8 cellular contexts compared by ENCODE assay signal in the genomic region with DNA sequence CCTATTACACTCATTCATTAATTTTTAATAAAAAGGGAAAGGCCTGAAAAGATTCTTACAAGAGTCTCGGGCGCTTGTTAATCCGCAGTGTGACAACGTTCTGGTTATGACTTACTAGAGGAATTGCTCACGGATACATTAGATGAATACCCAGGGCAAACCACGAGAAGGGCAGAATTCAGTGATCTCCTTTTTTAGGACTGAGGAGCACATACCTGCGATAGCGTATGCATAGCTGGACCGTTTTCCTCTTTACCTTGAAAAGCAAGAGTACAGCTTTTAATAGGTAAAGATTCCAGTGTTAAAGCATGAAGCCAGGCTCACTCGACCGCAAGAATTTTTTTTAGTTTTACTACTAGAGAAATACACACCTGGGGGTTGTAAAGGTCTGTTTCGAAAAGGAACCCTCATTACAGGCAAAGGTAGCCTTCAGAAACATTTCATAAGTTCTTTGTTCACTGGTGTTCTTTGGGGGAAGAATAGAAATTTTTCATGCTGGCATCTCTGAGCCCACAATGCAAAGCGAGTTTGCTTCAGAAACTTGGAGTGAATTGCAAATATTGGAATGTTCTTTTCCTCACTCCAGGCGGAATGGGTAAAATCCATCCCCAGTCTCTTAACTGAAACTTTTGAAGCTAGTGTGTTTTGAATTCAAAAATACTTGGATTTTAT. TPM values are rescaled to one million over a fixed set of nuclear protein-coding genes. Genes with fewer than 3 reads are reported as not detected.
DNase-seq lines count a peak whose midpoint lies in the region; ATAC-seq lines count a peak whose summit lies in the region.

No MANE protein-coding gene starts in this region.

- DNase-seq in activated naive CD4-positive, alpha-beta T cell treated with anti-CD3 and anti-CD28 coated beads, Interleukin-2, amount 10 ng/mL, durations not matched to agents 7 days and 5 days = no peak
- DNase-seq in activated naive CD4-positive, alpha-beta T cell treated with Interleukin-2 at 50 U/mL for 16 hours = no peak
- DNase-seq in activated naive CD8-positive, alpha-beta T cell treated with anti-CD3 and anti-CD28 coated beads for 36 hours = no peak
- peak; percentile 20 for DNase-seq in stimulated activated naive B cell treated with anti-CD40 and anti-IgM and Interleukin-4, amounts not matched to agents 10 μg/mL and 1 μg/mL and 100 μg/mL, for 72 hours
- DNase-seq in KG1 (lab: John Stamatoyannopoulos, UW) (no peak), mesenteric fat pad (ENCODE audit: low spot score) (no peak)

- CTCF ChIA-PET in activated naive CD4-positive, alpha-beta T cell treated with anti-CD3 and anti-CD28 coated beads, Interleukin-2, amount 10 ng/mL, durations not matched to agents 7 days and 5 days (lab: Charles Lee) = interaction anchor here (0.8 to 2.2 kb wide), 12 partner anchors 10 to 218 kb away, joined by 3 to 9 read pairs (median 4); partner anchors contain the start of genes FBXO34, SOCS4 and WDHD1

- no peaks in the 10 kb centered on the region for H3K9me3 Mint-ChIP-seq in activated naive CD4-positive, alpha-beta T cell treated with anti-CD3 and anti-CD28 coated beads, Interleukin-2, amount 10 ng/mL, durations not matched to agents 7 days and 5 days
- no peaks in the 10 kb centered on the region for H3K9me3 Mint-ChIP-seq in activated naive CD8-positive, alpha-beta T cell treated with anti-CD3 and anti-CD28 coated beads for 36 hours
- no peaks in the 10 kb centered on the region for H3K9me3 Mint-ChIP-seq in stimulated activated naive B cell treated with anti-CD40 and anti-IgM and Interleukin-4, amounts not matched to agents 10 μg/mL and 1 μg/mL and 100 μg/mL, for 72 hours

- H3K4me1 Mint-ChIP-seq in activated naive CD4-positive, alpha-beta T cell treated with anti-CD3 and anti-CD28 coated beads, Interleukin-2, amount 10 ng/mL, durations not matched to agents 7 days and 5 days = peaks cover 40% of the 10 kb centered on the region
- H3K4me1 Mint-ChIP-seq in activated naive CD8-positive, alpha-beta T cell treated with anti-CD3 and anti-CD28 coated beads for 36 hours = peaks cover 42% of the 10 kb centered on the region
- peaks cover 16 to 32% of the 10 kb centered on the region in 2 donors for H3K4me1 Mint-ChIP-seq in stimulated activated naive B cell treated with anti-CD40 and anti-IgM and Interleukin-4, amounts not matched to agents 10 μg/mL and 1 μg/mL and 100 μg/mL, for 72 hours

- H3K36me3 Mint-ChIP-seq in activated naive CD4-positive, alpha-beta T cell treated with anti-CD3 and anti-CD28 coated beads, Interleukin-2, amount 10 ng/mL, durations not matched to agents 7 days and 5 days = peaks cover 23% of the 10 kb centered on the region
- H3K36me3 Mint-ChIP-seq in activated naive CD8-positive, alpha-beta T cell treated with anti-CD3 and anti-CD28 coated beads for 36 hours = peaks cover 34% of the 10 kb centered on the region
- peaks cover 10 to 15% of the 10 kb centered on the region in 2 donors for H3K36me3 Mint-ChIP-seq in stimulated activated naive B cell treated with anti-CD40 and anti-IgM and Interleukin-4, amounts not matched to agents 10 μg/mL and 1 μg/mL and 100 μg/mL, for 72 hours

- H3K4me3 ChIP-seq in iPS-11a (ENCODE audit: low read depth, low read length) = peak overlapping the region; percentile 99

- peak; percentile 3 for ATAC-seq in HG03108 (IDR thresholded peaks at IDR 0.05; ENCODE audit: unreplicated experiment)
- peak; percentile 11 to 33 for ATAC-seq in stimulated activated naive B cell treated with anti-CD40 and anti-IgM and Interleukin-4, amounts not matched to agents 10 μg/mL and 1 μg/mL and 100 μg/mL, for 72 hours (replicated peaks)

- peak overlapping the region; percentile 86 for H3K4me3 Mint-ChIP-seq in activated naive CD4-positive, alpha-beta T cell treated with anti-CD3 and anti-CD28 coated beads, Interleukin-2, amount 10 ng/mL, durations not matched to agents 7 days and 5 days
- peak overlapping the region; percentile 87 for H3K4me3 Mint-ChIP-seq in activated naive CD8-positive, alpha-beta T cell treated with anti-CD3 and anti-CD28 coated beads for 36 hours
- peak overlapping the region; percentile 89 to 91 for H3K4me3 Mint-ChIP-seq in stimulated activated naive B cell treated with anti-CD40 and anti-IgM and Interleukin-4, amounts not matched to agents 10 μg/mL and 1 μg/mL and 100 μg/mL, for 72 hours

- no peaks in the 10 kb centered on the region for H3K27me3 Mint-ChIP-seq in activated naive CD4-positive, alpha-beta T cell treated with anti-CD3 and anti-CD28 coated beads, Interleukin-2, amount 10 ng/mL, durations not matched to agents 7 days and 5 days
- H3K27me3 Mint-ChIP-seq in activated naive CD8-positive, alpha-beta T cell treated with anti-CD3 and anti-CD28 coated beads for 36 hours = no peaks in the 10 kb centered on the region
- no peaks in the 10 kb centered on the region for H3K27me3 Mint-ChIP-seq in stimulated activated naive B cell treated with anti-CD40 and anti-IgM and Interleukin-4, amounts not matched to agents 10 μg/mL and 1 μg/mL and 100 μg/mL, for 72 hours

- H3K27ac Mint-ChIP-seq in activated naive CD4-positive, alpha-beta T cell treated with anti-CD3 and anti-CD28 coated beads, Interleukin-2, amount 10 ng/mL, durations not matched to agents 7 days and 5 days = peak overlapping the region; percentile 91
- peak overlapping the region; percentile 94 for H3K27ac Mint-ChIP-seq in activated naive CD8-positive, alpha-beta T cell treated with anti-CD3 and anti-CD28 coated beads for 36 hours
- H3K27ac Mint-ChIP-seq in stimulated activated naive B cell treated with anti-CD40 and anti-IgM and Interleukin-4, amounts not matched to agents 10 μg/mL and 1 μg/mL and 100 μg/mL, for 72 hours = peak overlapping the region; percentile 99

RNA-seq across cellular contexts. Expression of gene MAPK1IP1L, which starts 0.9 kb away (rescaled TPM):
- total RNA-seq in activated naive CD8-positive, alpha-beta T cell treated with anti-CD3 and anti-CD28 coated beads for 36 hours = 100 to 1,000 TPM; 118 to 122 TPM
- 89.6 TPM for total RNA-seq in mesenteric fat pad

RNA-seq across cellular contexts. Expression of gene SOCS4, which starts 25.4 kb away (rescaled TPM):
- total RNA-seq in activated naive CD8-positive, alpha-beta T cell treated with anti-CD3 and anti-CD28 coated beads for 36 hours = 10 to 100 TPM; 24.9 to 28.6 TPM
- 29.2 TPM for total RNA-seq in mesenteric fat pad

RNA-seq across cellular contexts. Expression of gene WDHD1, which starts 25.5 kb away (rescaled TPM):
- 10 to 100 TPM; 66.0 to 69.2 TPM for total RNA-seq in activated naive CD8-positive, alpha-beta T cell treated with anti-CD3 and anti-CD28 coated beads for 36 hours
- 3.6 TPM for total RNA-seq in mesenteric fat pad

Comparison
In these comparisons a context has a peak if more than half of its experiments do, and no peak if none do; other contexts are left out.
1. RNA of gene WDHD1, which starts 25.5 kb away (total RNA-seq): 66.0 to 69.2 TPM in activated naive CD8-positive, alpha-beta T cell treated with anti-CD3 and anti-CD28 coated beads for 36 hours; 3.6 TPM in mesenteric fat pad (single experiment); every median in the first group is over 10 times any median in the second.
2. Peak in every context shown above with its lines, with median percentiles within 50 percentile points of each other: H3K27ac Mint-ChIP-seq and H3K4me3 Mint-ChIP-seq.